1 cellular context compared by ENCODE assay signal in the genomic region with DNA sequence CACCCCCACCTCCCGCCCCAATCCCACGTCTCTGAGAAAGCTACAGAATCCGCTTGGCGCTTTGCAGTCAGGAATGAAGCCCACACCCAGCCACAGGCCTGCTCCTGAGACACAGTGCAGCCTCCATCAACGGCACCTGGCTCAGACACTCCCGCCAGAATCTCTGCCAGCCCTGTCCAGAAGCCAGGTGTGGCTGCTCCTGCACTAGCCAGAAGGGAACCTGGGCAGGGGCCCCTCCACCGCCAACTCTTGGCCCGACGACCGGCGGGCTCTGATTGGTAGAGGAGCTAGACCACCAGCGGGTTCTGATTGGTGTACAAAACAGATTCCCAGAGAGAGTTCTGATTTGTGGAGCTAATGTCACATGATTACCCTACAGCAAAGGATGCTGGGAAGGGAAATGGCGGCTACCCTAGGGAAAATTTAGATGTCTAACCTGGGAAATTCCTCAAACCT.
A peak's percentile ranks its signal among the peaks of the same experiment; 100 is the strongest.
TF ChIP-seq lines count a peak whose summit lies in the region.

No MANE protein-coding gene starts in this region.

TF ChIP-seq in HepG2, 621 proteins besides CTCF, POLR2A, EP300 and RAD21:
- no peak for TF ChIP-seq ISL2 (CRISPR knock-in tag; IDR thresholded peaks at IDR 0.05)
- TF ChIP-seq MEIS2 (CRISPR knock-in tag; IDR thresholded peaks at IDR 0.05) = no peak
- TF ChIP-seq ZNF143 (CRISPR knock-in tag; IDR thresholded peaks at IDR 0.05) = peak; percentile 32; the same call in 1 of the 2 replicates
- TF ChIP-seq FOXO1 (CRISPR knock-in tag; IDR thresholded peaks at IDR 0.05) = no peak
TF ChIP-seq in HepG2: peak in this region for 1.
